In genomic region chr9:128626181-128626580, GRCh38 we compare ENCODE assay signal across 27 cellular contexts. TPM values are rescaled to one million over a fixed set of nuclear protein-coding genes. Genes with fewer than 3 reads are reported as not detected.
DNase-seq lines count a peak whose midpoint lies in the region; ATAC-seq and TF ChIP-seq lines count a peak whose summit lies in the region.
"Had no signal": no experiment of that assay in that cellular context is flagged by ENCODE, and none has a peak within 500 bp of the region (broad histone marks: within the 10 kb centered on the region; RNA-seq: fewer than 3 reads in every experiment).

No MANE protein-coding gene starts in this region.

- H3K36me3 ChIP-seq in Peyer's patch (peaks cover 0 to 96% (median 0%) of the 10 kb centered on the region in 3 donors), ovary (no peaks in the 10 kb centered on the region), gastroesophageal sphincter (peaks cover 0 to 100% of the 10 kb centered on the region in 2 donors), GM23338 (ENCODE audit: insufficient read depth) (peaks cover 18% of the 10 kb centered on the region)

- no peak overlapping the region; the same call in 1 of the 2 replicates for H3K27ac Mint-ChIP-seq in GM23338
- H3K27ac Mint-ChIP-seq: activated naive CD4-positive, alpha-beta T cell treated with anti-CD3 and anti-CD28 coated beads for 36 hours had no signal

- H3K9me3 ChIP-seq in Peyer's patch (no peaks in the 10 kb centered on the region), ovary (no peaks in the 10 kb centered on the region), gastroesophageal sphincter (no peaks in the 10 kb centered on the region)
- H3K9me3 ChIP-seq: BLaER1 treated with 17β-estradiol and CSF1 and Interleukin-3, amounts not matched to agents 10 nM and 100 nM had no signal

- no peak overlapping the region for H2AFZ ChIP-seq in GM23338

- H3K9me3 Mint-ChIP-seq in GM23338: no peaks in the 10 kb centered on the region
- H3K9me3 Mint-ChIP-seq: activated naive CD4-positive, alpha-beta T cell treated with anti-CD3 and anti-CD28 coated beads for 36 hours; naive B cell had no signal

- TF ChIP-seq EP300 in ovary (IDR thresholded peaks at IDR 0.05) (no peak), gastroesophageal sphincter (IDR thresholded peaks at IDR 0.05) (no peak)

- H3K27ac ChIP-seq in Peyer's patch (no peak overlapping the region), dorsolateral prefrontal cortex (peak overlapping the region in 46 of 59 donors; percentile 1 to 84 (median 54)), ovary (peak overlapping the region in 1 of 2 donors; percentile 76), gastroesophageal sphincter (no peak overlapping the region), GM23338 (ENCODE audit: low read depth) (no peak overlapping the region)
- H3K27ac ChIP-seq: BLaER1 treated with 17β-estradiol and CSF1 and Interleukin-3, amounts not matched to agents 10 nM and 100 nM; brain microvascular endothelial cell; epithelial cell of prostate had no signal

- WGBS in ovary, 3 donors: 25 to 51% (median 31%) methylated on average over 16 of the region's 16 CpGs
- WGBS in gastroesophageal sphincter (ENCODE audit: low coverage in 1 of 2), 2 donors: 82 to 91% methylated on average over 4 to 14 of the region's 16 CpGs

- DNase-seq in H4 (ENCODE audit: low spot score) (peak; percentile 2), Peyer's patch (peak in 2 of 3 donors; percentile 35 to 42), dorsolateral prefrontal cortex (peak in 1 of 10 donors; percentile 26), ovary (peak in 3 of 5 donors; percentile 39 to 62 (median 44)), sciatic nerve (ENCODE audit: low spot score) (no peak), GM23338 (ENCODE audit: low spot score) (no peak)
- DNase-seq: activated CD4-positive, alpha-beta T cell treated with anti-CD3 and anti-CD28 coated beads, Interleukin-2, amount 50 U/mL, for 1 hour; activated CD4-positive, CD25-positive, alpha-beta regulatory T cell; activated naive CD4-positive, alpha-beta T cell treated with anti-CD3 and anti-CD28 coated beads for 36 hours; activated T-cell treated with anti-CD3 and anti-CD28 coated beads, Interleukin-2, amount 50 U/mL, for 1 hour; brain microvascular endothelial cell; DMS53; KG1; left ventricle myocardium superior; midbrain; naive B cell; NCI-H1417; NCI-H2029; NCI-H524 treated with DMSO at 0.1 percent for 48 hours; nucleus accumbens; SHP77 treated with DMSO at 0.1 percent for 48 hours; stimulated activated naive CD4-positive, alpha-beta T cell; SW 1271 had no signal

- no peaks in the 10 kb centered on the region for H3K27me3 ChIP-seq in Peyer's patch
- no peaks in the 10 kb centered on the region for H3K27me3 ChIP-seq in dorsolateral prefrontal cortex
- H3K27me3 ChIP-seq in ovary: no peaks in the 10 kb centered on the region
- no peaks in the 10 kb centered on the region for H3K27me3 ChIP-seq in gastroesophageal sphincter
- H3K27me3 ChIP-seq in GM23338 (ENCODE audit: insufficient read depth): no peaks in the 10 kb centered on the region
- H3K27me3 ChIP-seq: BLaER1 treated with 17β-estradiol and CSF1 and Interleukin-3, amounts not matched to agents 10 nM and 100 nM; brain microvascular endothelial cell had no signal

- TF ChIP-seq CTCF in Peyer's patch (IDR thresholded peaks at IDR 0.05) (no peak), dorsolateral prefrontal cortex (IDR thresholded peaks at IDR 0.05 in 54 of 56, conservative IDR thresholded peaks at IDR 0.05 in 2 of 56; ENCODE audit: low read depth in 1 of 56, partially characterized antibody in 56 of 56) (peak in 1 of 56 donors; percentile 2), ovary (IDR thresholded peaks at IDR 0.05) (no peak), gastroesophageal sphincter (IDR thresholded peaks at IDR 0.05) (no peak), GM23338 (conservative IDR thresholded peaks at IDR 0.05; ENCODE audit: low read depth in 2 of 2) (no peak)

- H3K36me3 Mint-ChIP-seq in GM23338 (ENCODE audit: low read depth): peaks cover 60% of the 10 kb centered on the region

- H3K4me3 ChIP-seq in Peyer's patch: no peak overlapping the region
- no peak overlapping the region for H3K4me3 ChIP-seq in dorsolateral prefrontal cortex
- no peak overlapping the region for H3K4me3 ChIP-seq in ovary
- no peak overlapping the region for H3K4me3 ChIP-seq in gastroesophageal sphincter
- H3K4me3 ChIP-seq in GM23338: no peak overlapping the region
- H3K4me3 ChIP-seq: BLaER1 treated with 17β-estradiol and CSF1 and Interleukin-3, amounts not matched to agents 10 nM and 100 nM had no signal

- H3F3A ChIP-seq in GM23338 (replicated peaks; ENCODE audit: low read depth): no peaks in the 10 kb centered on the region

- ATAC-seq in HG02981 (IDR thresholded peaks at IDR 0.05; ENCODE audit: unreplicated experiment) (no peak), gastroesophageal sphincter (no peak), sciatic nerve (no peak), GM23338 (no peak)
- ATAC-seq: left ventricle myocardium superior had no signal

- no peak overlapping the region for H3K4me2 ChIP-seq in GM23338
- H3K4me2 ChIP-seq: BLaER1 treated with 17β-estradiol and CSF1 and Interleukin-3, amounts not matched to agents 10 nM and 100 nM had no signal

- peaks cover 16% of the 10 kb centered on the region for H3K27me3 Mint-ChIP-seq in GM23338 (ENCODE audit: insufficient read depth, low read depth, poor library complexity)
- H3K27me3 Mint-ChIP-seq: naive B cell had no signal

- no peaks in the 10 kb centered on the region for H3K79me2 ChIP-seq in GM23338 (replicated peaks; ENCODE audit: insufficient read depth)

- intact Hi-C loops in dorsolateral prefrontal cortex (cut with DNase I) (loop anchor here in 1 of 2 donors (5.0 kb wide), 1 partner anchor 34 kb away; no protein-coding TSS in a partner anchor), ovary (cut with DNase I) (no loop called here), sciatic nerve (cut with DNase I) (no loop called here)

- H3K4me1 ChIP-seq in Peyer's patch (peaks cover 0 to 9% (median 0%) of the 10 kb centered on the region in 4 donors), ovary (ENCODE audit: insufficient read depth) (peaks cover 13% of the 10 kb centered on the region), gastroesophageal sphincter (peaks cover 0 to 28% (median 10%) of the 10 kb centered on the region in 3 donors), GM23338 (ENCODE audit: insufficient read depth) (no peaks in the 10 kb centered on the region)
- H3K4me1 ChIP-seq: BLaER1 treated with 17β-estradiol and CSF1 and Interleukin-3, amounts not matched to agents 10 nM and 100 nM had no signal

- peaks cover 3% of the 10 kb centered on the region; the same call in 1 of the 2 replicates for H4K20me1 ChIP-seq in GM23338 (replicated peaks; ENCODE audit: insufficient read depth)

- no peak overlapping the region for H3K4me3 Mint-ChIP-seq in GM23338
- H3K4me3 Mint-ChIP-seq: activated naive CD4-positive, alpha-beta T cell treated with anti-CD3 and anti-CD28 coated beads for 36 hours; naive B cell had no signal

- TF ChIP-seq POLR2A in Peyer's patch (IDR thresholded peaks at IDR 0.05) (no peak), ovary (IDR thresholded peaks at IDR 0.05) (no peak), gastroesophageal sphincter (IDR thresholded peaks at IDR 0.05) (no peak)

- no peaks in the 10 kb centered on the region for H3K4me1 Mint-ChIP-seq in GM23338
- H3K4me1 Mint-ChIP-seq: naive B cell had no signal

- H3K9me2 ChIP-seq in GM23338 (ENCODE audit: insufficient read depth): no peaks in the 10 kb centered on the region

TF ChIP-seq in GM23338, 12 proteins besides CTCF, POLR2A, EP300 and RAD21 (continues in another document):
- no peak for TF ChIP-seq STAT1 (IDR thresholded peaks at IDR 0.05; ENCODE audit: unreplicated experiment)
- no peak for TF ChIP-seq ZNF331 (CRISPR knock-in tag; IDR thresholded peaks at IDR 0.05; ENCODE audit: low read depth)
- no peak for TF ChIP-seq EZH2 (IDR thresholded peaks at IDR 0.05; ENCODE audit: low read depth, unreplicated experiment)
- TF ChIP-seq NANOG (IDR thresholded peaks at IDR 0.05; ENCODE audit: borderline replicate concordance): no peak
- no peak for TF ChIP-seq ZNF114 (CRISPR knock-in tag; IDR thresholded peaks at IDR 0.05)
- TF ChIP-seq EZH2phosphoT487 (IDR thresholded peaks at IDR 0.05; ENCODE audit: unreplicated experiment): no peak

RNA-seq across cellular contexts. Expression of gene DYNC2I2, which starts 30.5 kb away (rescaled TPM):
- total RNA-seq in H4 (2014; rRNA removed; shearing (Covaris generic)): 56.9 and 69.0 TPM in 2 replicates
- total RNA-seq in Peyer's patch (100 to 1,000 TPM in 1 of 4 donors, 10 to 100 TPM in 3; 71.9 to 103 (median 95.8) TPM), dorsolateral prefrontal cortex (10 to 100 TPM in 118 of 120 experiments, 1 to 10 TPM in 2; 9.3 to 27.2 (median 15.5) TPM), ovary (10 to 100 TPM; 17.7 to 87.5 (median 25.8) TPM), gastroesophageal sphincter (10 to 100 TPM; 28.3 to 47.0 (median 37.7) TPM), sciatic nerve (28.4 TPM)
- polyA plus RNA-seq in ovary (10 to 100 TPM in 1 of 2 donors, 1 to 10 TPM in 1; 2.0 to 28.0 TPM), GM23338 (2016; fragmentation: Nextera tagmentation; extraction: Ambion mirVana) (48.7 and 51.5 TPM in 2 replicates)
- total RNA-seq in GM23338 (2014; rRNA removed; shearing (Covaris generic)): 68.4 and 78.3 TPM in 2 replicates

Comparison
In these comparisons a context has a peak if more than half of its experiments do, and no peak if none do; other contexts are left out.
1. DNase-seq: peak in H4 (single experiment), Peyer's patch (2 of 3) and ovary (3 of 5); none in sciatic nerve (single experiment) and GM23338 (single experiment).
2. H3K27ac ChIP-seq: peak in dorsolateral prefrontal cortex (46 of 59); none in Peyer's patch (0 of 4), gastroesophageal sphincter (0 of 4) and GM23338 (single experiment).